1 cellular context compared by ENCODE assay signal in the genomic region with DNA sequence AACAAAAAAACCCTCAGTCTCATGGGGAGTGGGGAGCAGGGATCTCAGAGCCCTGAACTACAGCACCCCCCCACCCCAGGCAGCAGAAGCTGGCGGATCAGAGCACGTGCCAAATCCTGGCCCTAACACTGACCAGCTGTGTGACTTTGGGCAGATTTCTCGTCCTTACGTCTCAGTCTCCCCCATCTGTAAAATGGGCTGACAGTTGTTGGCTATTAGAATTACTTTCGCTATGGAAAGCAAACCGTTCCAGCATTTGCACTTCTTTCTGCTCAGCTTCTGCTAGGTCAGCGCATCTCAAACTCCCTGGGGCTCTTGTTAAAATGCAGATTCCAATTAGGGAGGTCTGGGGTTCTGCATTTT.
TF ChIP-seq lines count a peak whose summit lies in the region.

No MANE protein-coding gene starts in this region.

TF ChIP-seq in GM12878, 131 proteins besides CTCF, POLR2A, EP300 and RAD21 (continued from another document):
- TF ChIP-seq GABPA (IDR thresholded peaks at IDR 0.05; ENCODE audit: low read depth) (no peak), NR2C2 (IDR thresholded peaks at IDR 0.05; ENCODE audit: borderline replicate concordance, control insufficient read depth, insufficient read length, low read depth) (no peak), EED (IDR thresholded peaks at IDR 0.05; ENCODE audit: low read depth) (no peak), TARDBP (IDR thresholded peaks at IDR 0.05; ENCODE audit: borderline replicate concordance) (peak; percentile 70; the same call in 1 of the 2 replicates), IKZF1 (conservative IDR thresholded peaks at IDR 0.05) (no peak; the same call in 1 of the 2 replicates), ASH2L (IDR thresholded peaks at IDR 0.05; ENCODE audit: borderline replicate concordance, low read depth) (0 out of 2 replicates have a peak, but pooled peaks have one; percentile 70), SPI1 (IDR thresholded peaks at IDR 0.05; ENCODE audit: borderline replicate concordance, insufficient read depth, low read depth, low read length) (no peak; the same call in 1 of the 2 replicates), RAD51 (IDR thresholded peaks at IDR 0.05) (no peak), HDAC6 (IDR thresholded peaks at IDR 0.05; ENCODE audit: unreplicated experiment) (no peak), ZNF207 (IDR thresholded peaks at IDR 0.05; ENCODE audit: borderline replicate concordance) (peak; percentile 66; the same call in 1 of the 2 replicates), DPF2 (IDR thresholded peaks at IDR 0.05) (peak; percentile 55), EGR1 (IDR thresholded peaks at IDR 0.05; ENCODE audit: borderline replicate concordance in 1 of 2, low read depth in 2 of 2, low read length in 2 of 2) (no peak), STAT1 (conservative IDR thresholded peaks at IDR 0.05) (0 out of 2 replicates have a peak, but pooled peaks have one; percentile 37), POU2F2 (IDR thresholded peaks at IDR 0.05; ENCODE audit: borderline replicate concordance, low read depth, low read length) (no peak), FOXK2 (IDR thresholded peaks at IDR 0.05) (no peak), NFXL1 (IDR thresholded peaks at IDR 0.05; ENCODE audit: borderline replicate concordance) (no peak), TCF12 (IDR thresholded peaks at IDR 0.05; ENCODE audit: low read depth, low read length) (no peak), TBL1XR1 (IDR thresholded peaks at IDR 0.05; ENCODE audit: low read depth, low read length) (no peak), CHD1 (IDR thresholded peaks at IDR 0.05; ENCODE audit: low read depth, low read length) (no peak), RB1 (IDR thresholded peaks at IDR 0.05; ENCODE audit: borderline replicate concordance) (peak; percentile 34; the same call in 1 of the 2 replicates), ZNF217 (IDR thresholded peaks at IDR 0.05) (peak; percentile 100), ZZZ3 (IDR thresholded peaks at IDR 0.05; ENCODE audit: control insufficient read depth, insufficient read length, low read depth) (no peak), ZNF24 (IDR thresholded peaks at IDR 0.05) (no peak), GATAD2B (conservative IDR thresholded peaks at IDR 0.05; ENCODE audit: low read depth) (0 out of 2 replicates have a peak, but pooled peaks have one; percentile 9), YY1 (IDR thresholded peaks at IDR 0.05; ENCODE audit: low read depth, low read length) (no peak), SIX5 (IDR thresholded peaks at IDR 0.05; ENCODE audit: low read depth, low read length, severe bottlenecking) (no peak), RFX5 (IDR thresholded peaks at IDR 0.05; ENCODE audit: low read depth, low read length) (no peak), NR2C1 (IDR thresholded peaks at IDR 0.05) (no peak)
- TF ChIP-seq, protein P1, sequence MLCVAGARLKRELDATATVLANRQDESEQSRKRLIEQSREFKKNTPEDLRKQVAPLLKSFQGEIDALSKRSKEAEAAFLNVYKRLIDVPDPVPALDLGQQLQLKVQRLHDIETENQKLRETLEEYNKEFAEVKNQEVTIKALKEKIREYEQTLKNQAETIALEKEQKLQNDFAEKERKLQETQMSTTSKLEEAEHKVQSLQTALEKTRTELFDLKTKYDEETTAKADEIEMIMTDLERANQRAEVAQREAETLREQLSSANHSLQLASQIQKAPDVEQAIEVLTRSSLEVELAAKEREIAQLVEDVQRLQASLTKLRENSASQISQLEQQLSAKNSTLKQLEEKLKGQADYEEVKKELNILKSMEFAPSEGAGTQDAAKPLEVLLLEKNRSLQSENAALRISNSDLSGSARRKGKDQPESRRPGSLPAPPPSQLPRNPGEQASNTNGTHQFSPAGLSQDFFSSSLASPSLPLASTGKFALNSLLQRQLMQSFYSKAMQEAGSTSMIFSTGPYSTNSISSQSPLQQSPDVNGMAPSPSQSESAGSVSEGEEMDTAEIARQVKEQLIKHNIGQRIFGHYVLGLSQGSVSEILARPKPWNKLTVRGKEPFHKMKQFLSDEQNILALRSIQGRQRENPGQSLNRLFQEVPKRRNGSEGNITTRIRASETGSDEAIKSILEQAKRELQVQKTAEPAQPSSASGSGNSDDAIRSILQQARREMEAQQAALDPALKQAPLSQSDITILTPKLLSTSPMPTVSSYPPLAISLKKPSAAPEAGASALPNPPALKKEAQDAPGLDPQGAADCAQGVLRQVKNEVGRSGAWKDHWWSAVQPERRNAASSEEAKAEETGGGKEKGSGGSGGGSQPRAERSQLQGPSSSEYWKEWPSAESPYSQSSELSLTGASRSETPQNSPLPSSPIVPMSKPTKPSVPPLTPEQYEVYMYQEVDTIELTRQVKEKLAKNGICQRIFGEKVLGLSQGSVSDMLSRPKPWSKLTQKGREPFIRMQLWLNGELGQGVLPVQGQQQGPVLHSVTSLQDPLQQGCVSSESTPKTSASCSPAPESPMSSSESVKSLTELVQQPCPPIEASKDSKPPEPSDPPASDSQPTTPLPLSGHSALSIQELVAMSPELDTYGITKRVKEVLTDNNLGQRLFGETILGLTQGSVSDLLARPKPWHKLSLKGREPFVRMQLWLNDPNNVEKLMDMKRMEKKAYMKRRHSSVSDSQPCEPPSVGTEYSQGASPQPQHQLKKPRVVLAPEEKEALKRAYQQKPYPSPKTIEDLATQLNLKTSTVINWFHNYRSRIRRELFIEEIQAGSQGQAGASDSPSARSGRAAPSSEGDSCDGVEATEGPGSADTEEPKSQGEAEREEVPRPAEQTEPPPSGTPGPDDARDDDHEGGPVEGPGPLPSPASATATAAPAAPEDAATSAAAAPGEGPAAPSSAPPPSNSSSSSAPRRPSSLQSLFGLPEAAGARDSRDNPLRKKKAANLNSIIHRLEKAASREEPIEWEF (IDR thresholded peaks at IDR 0.05; ENCODE audit: insufficient replicate concordance, low read depth, low read length), result no peak
- TF ChIP-seq, protein P2, sequence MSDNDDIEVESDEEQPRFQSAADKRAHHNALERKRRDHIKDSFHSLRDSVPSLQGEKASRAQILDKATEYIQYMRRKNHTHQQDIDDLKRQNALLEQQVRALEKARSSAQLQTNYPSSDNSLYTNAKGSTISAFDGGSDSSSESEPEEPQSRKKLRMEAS (IDR thresholded peaks at IDR 0.05; ENCODE audit: low read depth, low read length), result no peak
- TF ChIP-seq, protein P3, sequence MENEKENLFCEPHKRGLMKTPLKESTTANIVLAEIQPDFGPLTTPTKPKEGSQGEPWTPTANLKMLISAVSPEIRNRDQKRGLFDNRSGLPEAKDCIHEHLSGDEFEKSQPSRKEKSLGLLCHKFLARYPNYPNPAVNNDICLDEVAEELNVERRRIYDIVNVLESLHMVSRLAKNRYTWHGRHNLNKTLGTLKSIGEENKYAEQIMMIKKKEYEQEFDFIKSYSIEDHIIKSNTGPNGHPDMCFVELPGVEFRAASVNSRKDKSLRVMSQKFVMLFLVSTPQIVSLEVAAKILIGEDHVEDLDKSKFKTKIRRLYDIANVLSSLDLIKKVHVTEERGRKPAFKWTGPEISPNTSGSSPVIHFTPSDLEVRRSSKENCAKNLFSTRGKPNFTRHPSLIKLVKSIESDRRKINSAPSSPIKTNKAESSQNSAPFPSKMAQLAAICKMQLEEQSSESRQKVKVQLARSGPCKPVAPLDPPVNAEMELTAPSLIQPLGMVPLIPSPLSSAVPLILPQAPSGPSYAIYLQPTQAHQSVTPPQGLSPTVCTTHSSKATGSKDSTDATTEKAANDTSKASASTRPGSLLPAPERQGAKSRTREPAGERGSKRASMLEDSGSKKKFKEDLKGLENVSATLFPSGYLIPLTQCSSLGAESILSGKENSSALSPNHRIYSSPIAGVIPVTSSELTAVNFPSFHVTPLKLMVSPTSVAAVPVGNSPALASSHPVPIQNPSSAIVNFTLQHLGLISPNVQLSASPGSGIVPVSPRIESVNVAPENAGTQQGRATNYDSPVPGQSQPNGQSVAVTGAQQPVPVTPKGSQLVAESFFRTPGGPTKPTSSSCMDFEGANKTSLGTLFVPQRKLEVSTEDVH (IDR thresholded peaks at IDR 0.05; ENCODE audit: low read depth, partially characterized antibody), result peak; percentile 19
- TF ChIP-seq, protein P4, sequence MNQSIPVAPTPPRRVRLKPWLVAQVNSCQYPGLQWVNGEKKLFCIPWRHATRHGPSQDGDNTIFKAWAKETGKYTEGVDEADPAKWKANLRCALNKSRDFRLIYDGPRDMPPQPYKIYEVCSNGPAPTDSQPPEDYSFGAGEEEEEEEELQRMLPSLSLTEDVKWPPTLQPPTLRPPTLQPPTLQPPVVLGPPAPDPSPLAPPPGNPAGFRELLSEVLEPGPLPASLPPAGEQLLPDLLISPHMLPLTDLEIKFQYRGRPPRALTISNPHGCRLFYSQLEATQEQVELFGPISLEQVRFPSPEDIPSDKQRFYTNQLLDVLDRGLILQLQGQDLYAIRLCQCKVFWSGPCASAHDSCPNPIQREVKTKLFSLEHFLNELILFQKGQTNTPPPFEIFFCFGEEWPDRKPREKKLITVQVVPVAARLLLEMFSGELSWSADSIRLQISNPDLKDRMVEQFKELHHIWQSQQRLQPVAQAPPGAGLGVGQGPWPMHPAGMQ (IDR thresholded peaks at IDR 0.05; ENCODE audit: borderline replicate concordance), result no peak
- TF ChIP-seq, protein P5, sequence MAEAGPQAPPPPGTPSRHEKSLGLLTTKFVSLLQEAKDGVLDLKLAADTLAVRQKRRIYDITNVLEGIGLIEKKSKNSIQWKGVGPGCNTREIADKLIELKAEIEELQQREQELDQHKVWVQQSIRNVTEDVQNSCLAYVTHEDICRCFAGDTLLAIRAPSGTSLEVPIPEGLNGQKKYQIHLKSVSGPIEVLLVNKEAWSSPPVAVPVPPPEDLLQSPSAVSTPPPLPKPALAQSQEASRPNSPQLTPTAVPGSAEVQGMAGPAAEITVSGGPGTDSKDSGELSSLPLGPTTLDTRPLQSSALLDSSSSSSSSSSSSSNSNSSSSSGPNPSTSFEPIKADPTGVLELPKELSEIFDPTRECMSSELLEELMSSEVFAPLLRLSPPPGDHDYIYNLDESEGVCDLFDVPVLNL (IDR thresholded peaks at IDR 0.05; ENCODE audit: low read depth, low read length), result no peak
- TF ChIP-seq, protein P6, sequence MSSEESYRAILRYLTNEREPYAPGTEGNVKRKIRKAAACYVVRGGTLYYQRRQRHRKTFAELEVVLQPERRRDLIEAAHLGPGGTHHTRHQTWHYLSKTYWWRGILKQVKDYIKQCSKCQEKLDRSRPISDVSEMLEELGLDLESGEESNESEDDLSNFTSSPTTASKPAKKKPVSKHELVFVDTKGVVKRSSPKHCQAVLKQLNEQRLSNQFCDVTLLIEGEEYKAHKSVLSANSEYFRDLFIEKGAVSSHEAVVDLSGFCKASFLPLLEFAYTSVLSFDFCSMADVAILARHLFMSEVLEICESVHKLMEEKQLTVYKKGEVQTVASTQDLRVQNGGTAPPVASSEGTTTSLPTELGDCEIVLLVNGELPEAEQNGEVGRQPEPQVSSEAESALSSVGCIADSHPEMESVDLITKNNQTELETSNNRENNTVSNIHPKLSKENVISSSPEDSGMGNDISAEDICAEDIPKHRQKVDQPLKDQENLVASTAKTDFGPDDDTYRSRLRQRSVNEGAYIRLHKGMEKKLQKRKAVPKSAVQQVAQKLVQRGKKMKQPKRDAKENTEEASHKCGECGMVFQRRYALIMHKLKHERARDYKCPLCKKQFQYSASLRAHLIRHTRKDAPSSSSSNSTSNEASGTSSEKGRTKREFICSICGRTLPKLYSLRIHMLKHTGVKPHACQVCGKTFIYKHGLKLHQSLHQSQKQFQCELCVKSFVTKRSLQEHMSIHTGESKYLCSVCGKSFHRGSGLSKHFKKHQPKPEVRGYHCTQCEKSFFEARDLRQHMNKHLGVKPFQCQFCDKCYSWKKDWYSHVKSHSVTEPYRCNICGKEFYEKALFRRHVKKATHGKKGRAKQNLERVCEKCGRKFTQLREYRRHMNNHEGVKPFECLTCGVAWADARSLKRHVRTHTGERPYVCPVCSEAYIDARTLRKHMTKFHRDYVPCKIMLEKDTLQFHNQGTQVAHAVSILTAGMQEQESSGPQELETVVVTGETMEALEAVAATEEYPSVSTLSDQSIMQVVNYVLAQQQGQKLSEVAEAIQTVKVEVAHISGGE (CRISPR knock-in tag; IDR thresholded peaks at IDR 0.05), result no peak
- TF ChIP-seq, protein P7, sequence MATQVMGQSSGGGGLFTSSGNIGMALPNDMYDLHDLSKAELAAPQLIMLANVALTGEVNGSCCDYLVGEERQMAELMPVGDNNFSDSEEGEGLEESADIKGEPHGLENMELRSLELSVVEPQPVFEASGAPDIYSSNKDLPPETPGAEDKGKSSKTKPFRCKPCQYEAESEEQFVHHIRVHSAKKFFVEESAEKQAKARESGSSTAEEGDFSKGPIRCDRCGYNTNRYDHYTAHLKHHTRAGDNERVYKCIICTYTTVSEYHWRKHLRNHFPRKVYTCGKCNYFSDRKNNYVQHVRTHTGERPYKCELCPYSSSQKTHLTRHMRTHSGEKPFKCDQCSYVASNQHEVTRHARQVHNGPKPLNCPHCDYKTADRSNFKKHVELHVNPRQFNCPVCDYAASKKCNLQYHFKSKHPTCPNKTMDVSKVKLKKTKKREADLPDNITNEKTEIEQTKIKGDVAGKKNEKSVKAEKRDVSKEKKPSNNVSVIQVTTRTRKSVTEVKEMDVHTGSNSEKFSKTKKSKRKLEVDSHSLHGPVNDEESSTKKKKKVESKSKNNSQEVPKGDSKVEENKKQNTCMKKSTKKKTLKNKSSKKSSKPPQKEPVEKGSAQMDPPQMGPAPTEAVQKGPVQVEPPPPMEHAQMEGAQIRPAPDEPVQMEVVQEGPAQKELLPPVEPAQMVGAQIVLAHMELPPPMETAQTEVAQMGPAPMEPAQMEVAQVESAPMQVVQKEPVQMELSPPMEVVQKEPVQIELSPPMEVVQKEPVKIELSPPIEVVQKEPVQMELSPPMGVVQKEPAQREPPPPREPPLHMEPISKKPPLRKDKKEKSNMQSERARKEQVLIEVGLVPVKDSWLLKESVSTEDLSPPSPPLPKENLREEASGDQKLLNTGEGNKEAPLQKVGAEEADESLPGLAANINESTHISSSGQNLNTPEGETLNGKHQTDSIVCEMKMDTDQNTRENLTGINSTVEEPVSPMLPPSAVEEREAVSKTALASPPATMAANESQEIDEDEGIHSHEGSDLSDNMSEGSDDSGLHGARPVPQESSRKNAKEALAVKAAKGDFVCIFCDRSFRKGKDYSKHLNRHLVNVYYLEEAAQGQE (IDR thresholded peaks at IDR 0.05; ENCODE audit: low read depth, low read length), result no peak
